In genomic region chr20:45938727-45939438, GRCh38 we compare ENCODE assay signal across 18 cellular contexts. TPM values are rescaled to one million over a fixed set of nuclear protein-coding genes. Genes with fewer than 3 reads are reported as not detected.
DNase-seq lines count a peak whose midpoint lies in the region; ATAC-seq, FAIRE-seq and TF ChIP-seq lines count a peak whose summit lies in the region.
"Had no signal": no experiment of that assay in that cellular context is flagged by ENCODE, and none has a peak within 500 bp of the region (broad histone marks: within the 10 kb centered on the region; RNA-seq: fewer than 3 reads in every experiment).

No MANE protein-coding gene starts in this region.

- peak overlapping the region; percentile 19 for H3K27ac ChIP-seq in RWPE1
- peak overlapping the region; percentile 52 for H3K27ac ChIP-seq in H1 (ENCODE audit: low read depth, low read length)
- no peak overlapping the region for H3K27ac ChIP-seq in Karpas-422 (ENCODE audit: low read length)
- H3K27ac ChIP-seq: brain microvascular endothelial cell, lower lobe of right lung had no signal

- H2AK5ac ChIP-seq in H1 (ENCODE audit: low read depth, low read length), result peak overlapping the region; percentile 86; the same call in 1 of the 2 replicates

- peak overlapping the region; percentile 66 for H4K91ac ChIP-seq in H1 (replicated peaks; ENCODE audit: insufficient read length, low read length)

- H3K27ac Mint-ChIP-seq in activated naive CD4-positive, alpha-beta T cell treated with anti-CD3 and anti-CD28 coated beads, Interleukin-2, amount 50 U/mL, for 72 hours, result peak overlapping the region; percentile 74 to 94
- H3K27ac Mint-ChIP-seq in activated naive CD4-positive, alpha-beta T cell treated with anti-CD3 and anti-CD28 coated beads, Interleukin-2, amount 10 ng/mL, durations not matched to agents 7 days and 5 days, result no peak overlapping the region
- peak overlapping the region; percentile 28 for H3K27ac Mint-ChIP-seq in stimulated activated memory B cell treated with anti-CD40 and anti-IgM and Interleukin-4, amounts not matched to agents 10 μg/mL and 1 μg/mL and 100 μg/mL, for 72 hours

- peaks cover 0 to 25% (median 9%) of the 10 kb centered on the region in 4 experiments; a peak in 6 of 7 replicates for H3K4me1 ChIP-seq in H1 (replicated peaks in 1 of 4; ENCODE audit: control insufficient read depth in 3 of 4, insufficient read depth in 4 of 4, low read length in 3 of 4)
- peaks cover 5% of the 10 kb centered on the region for H3K4me1 ChIP-seq in Karpas-422 (ENCODE audit: low read length)

- no peaks in the 10 kb centered on the region for H3K9me3 Mint-ChIP-seq in activated naive CD4-positive, alpha-beta T cell treated with anti-CD3 and anti-CD28 coated beads, Interleukin-2, amount 50 U/mL, for 72 hours
- no peaks in the 10 kb centered on the region for H3K9me3 Mint-ChIP-seq in activated naive CD4-positive, alpha-beta T cell treated with anti-CD3 and anti-CD28 coated beads, Interleukin-2, amount 10 ng/mL, durations not matched to agents 7 days and 5 days
- no peaks in the 10 kb centered on the region for H3K9me3 Mint-ChIP-seq in stimulated activated memory B cell treated with anti-CD40 and anti-IgM and Interleukin-4, amounts not matched to agents 10 μg/mL and 1 μg/mL and 100 μg/mL, for 72 hours

- no peak overlapping the region for H3K4me3 Mint-ChIP-seq in activated naive CD4-positive, alpha-beta T cell treated with anti-CD3 and anti-CD28 coated beads, Interleukin-2, amount 10 ng/mL, durations not matched to agents 7 days and 5 days
- no peak overlapping the region for H3K4me3 Mint-ChIP-seq in stimulated activated memory B cell treated with anti-CD40 and anti-IgM and Interleukin-4, amounts not matched to agents 10 μg/mL and 1 μg/mL and 100 μg/mL, for 72 hours

- no peak overlapping the region; the same call in 1 of the 2 replicates for H4K8ac ChIP-seq in H1 (ENCODE audit: extremely low read depth, insufficient read depth, low read length)

- peaks cover 5 to 31% of the 10 kb centered on the region in 2 donors for H3K36me3 Mint-ChIP-seq in activated naive CD4-positive, alpha-beta T cell treated with anti-CD3 and anti-CD28 coated beads, Interleukin-2, amount 50 U/mL, for 72 hours
- H3K36me3 Mint-ChIP-seq in activated naive CD4-positive, alpha-beta T cell treated with anti-CD3 and anti-CD28 coated beads, Interleukin-2, amount 10 ng/mL, durations not matched to agents 7 days and 5 days, result peaks cover 46% of the 10 kb centered on the region
- peaks cover 35% of the 10 kb centered on the region for H3K36me3 Mint-ChIP-seq in stimulated activated memory B cell treated with anti-CD40 and anti-IgM and Interleukin-4, amounts not matched to agents 10 μg/mL and 1 μg/mL and 100 μg/mL, for 72 hours

- H3K4me2 ChIP-seq in H1 (ENCODE audit: insufficient read depth in 1 of 2, low read depth in 2 of 2, low read length in 2 of 2) (peak overlapping the region; percentile 40 to 41; a peak in 3 of 4 replicates), Karpas-422 (ENCODE audit: low read depth, low read length, poor library complexity, severe bottlenecking) (no peak overlapping the region)

- TF ChIP-seq CTCF in RWPE1 (conservative IDR thresholded peaks at IDR 0.05; ENCODE audit: low read depth), result no peak
- TF ChIP-seq CTCF in H1 (IDR thresholded peaks at IDR 0.05; ENCODE audit: control extremely low read depth in 1 of 3, insufficient read depth in 1 of 3, low read depth in 1 of 3, low read length in 3 of 3), result no peak

- H3K23me2 ChIP-seq in H1 (ENCODE audit: low read depth, low read length), result peaks cover 1% of the 10 kb centered on the region; the same call in 1 of the 2 replicates

- H3K4me3 ChIP-seq in H1 (ENCODE audit: extremely low read depth in 1 of 4, insufficient read depth in 2 of 4, low read depth in 3 of 4, low read length in 4 of 4) (peak overlapping the region in 1 of 4 experiments; percentile 3; a peak in 1 of 8 replicates), Karpas-422 (ENCODE audit: low read length) (no peak overlapping the region)
- H3K4me3 ChIP-seq: dorsolateral prefrontal cortex, lower lobe of right lung had no signal

- H3K18ac ChIP-seq in H1 (ENCODE audit: extremely low read depth, low read length), result peak overlapping the region; percentile 86; the same call in 1 of the 2 replicates

- H2BK5ac ChIP-seq in H1 (ENCODE audit: low read depth, low read length), result peak overlapping the region; percentile 90; the same call in 1 of the 2 replicates

- no peak for TF ChIP-seq EP300 in H1 (IDR thresholded peaks at IDR 0.05; ENCODE audit: borderline replicate concordance in 1 of 2, low read depth in 2 of 2, low read length in 2 of 2)

- no peak for FAIRE-seq in H1 (lab: Jason Lieb, UNC)

- peaks cover 26% of the 10 kb centered on the region for H3K4me1 Mint-ChIP-seq in activated naive CD4-positive, alpha-beta T cell treated with anti-CD3 and anti-CD28 coated beads, Interleukin-2, amount 10 ng/mL, durations not matched to agents 7 days and 5 days
- peaks cover 24% of the 10 kb centered on the region for H3K4me1 Mint-ChIP-seq in stimulated activated memory B cell treated with anti-CD40 and anti-IgM and Interleukin-4, amounts not matched to agents 10 μg/mL and 1 μg/mL and 100 μg/mL, for 72 hours

- WGBS in H1 (ENCODE audit: extremely low coverage in 1 of 2, insufficient coverage in 1 of 2, insufficient read length in 1 of 2, insufficient replicate concordance in 2 of 2, low coverage in 1 of 2, low lambda C conversion rate in 2 of 2, missing lambda C conversion rate in 1 of 2), 2 experiments, result 79% methylated on average over 13 of the region's 13 CpGs; no CpG with 5 or more reads in 1 of the 2 experiments

- peak overlapping the region; percentile 19; the same call in 1 of the 2 replicates for H2BK15ac ChIP-seq in H1 (ENCODE audit: low read length)

- H3K36me3 ChIP-seq in H1 (ENCODE audit: control insufficient read depth in 2 of 4, insufficient read depth in 4 of 4, low read length in 3 of 4) (peaks cover 12 to 46% (median 39%) of the 10 kb centered on the region in 4 experiments; a peak in 7 of 8 replicates), Karpas-422 (ENCODE audit: insufficient read depth, low read length) (peaks cover 26% of the 10 kb centered on the region; the same call in 1 of the 2 replicates)

- no peaks in the 10 kb centered on the region for H3K9me2 ChIP-seq in Karpas-422 (replicated peaks; ENCODE audit: insufficient read depth, low read length)

- no peak overlapping the region for H3K14ac ChIP-seq in H1 (ENCODE audit: insufficient read length)

- H2BK120ac ChIP-seq in H1 (replicated peaks; ENCODE audit: low read depth, low read length), result no peak overlapping the region

- DNase-seq in activated naive CD4-positive, alpha-beta T cell treated with anti-CD3 and anti-CD28 coated beads, Interleukin-2, amount 50 U/mL, for 72 hours (ENCODE audit: low spot score in 2 of 2), result no peak
- no peak for DNase-seq in activated naive CD4-positive, alpha-beta T cell treated with anti-CD3 and anti-CD28 coated beads, Interleukin-2, amount 10 ng/mL, durations not matched to agents 7 days and 5 days
- no peak for DNase-seq in RWPE1 (ENCODE audit: low spot score)
- peak; percentile 58 to 68 for DNase-seq in H1 (ENCODE audit: low read depth in 1 of 2, low spot score in 2 of 2)
- DNase-seq in medulla oblongata (ENCODE audit: extremely low spot score), result no peak
- DNase-seq in Karpas-422, result no peak
- no peak for DNase-seq in Ammon's horn (ENCODE audit: low spot score)
- DNase-seq: activated gamma-delta T cell treated with Interleukin-2 at 50 U/mL for 16 hours; brain microvascular endothelial cell; dorsolateral prefrontal cortex; lower lobe of right lung; NCI-H1092 treated with DMSO at 0.1 percent for 48 hours; NCI-H2171 treated with DMSO at 0.1 percent for 48 hours; NK-92 treated with Interleukin-12 subunit alpha and Interleukin-12 subunit beta, amount 100 ng/mL, for 24 hours; T1000 had no signal

- H3K9ac ChIP-seq in H1 (replicated peaks in 1 of 4; ENCODE audit: extremely low read depth in 1 of 4, low read depth in 3 of 4, low read length in 3 of 4) (peak overlapping the region in 1 of 4 experiments; percentile 45; a peak in 1 of 7 replicates), Karpas-422 (ENCODE audit: low read length) (no peak overlapping the region)

- peak overlapping the region; percentile 9 for H4K5ac ChIP-seq in H1 (ENCODE audit: insufficient read length, low read depth, low read length)

- CTCF ChIA-PET in activated naive CD4-positive, alpha-beta T cell treated with anti-CD3 and anti-CD28 coated beads, Interleukin-2, amount 10 ng/mL, durations not matched to agents 7 days and 5 days (lab: Charles Lee), result interaction anchor here (1.2 to 2.5 kb wide), 5 partner anchors 8 to 140 kb away, joined by 3 to 9 read pairs (median 4); no protein-coding TSS in a partner anchor
- CTCF ChIA-PET in RWPE1 (lab: Yijun Ruan, JAX) (interaction anchor here (0.6 kb wide), 2 partner anchors 16 to 103 kb away, joined by 3 read pairs; no protein-coding TSS in a partner anchor), H1 (lab: Charles Lee; ENCODE audit: partially characterized antibody) (interaction anchor here (0.5 to 3.6 kb wide), 7 partner anchors 10 to 578 kb away, joined by 3 to 17 read pairs (median 11); partner anchors contain the start of genes CTSA and NEURL2)

- no peak for ATAC-seq in activated naive CD4-positive, alpha-beta T cell treated with anti-CD3 and anti-CD28 coated beads, Interleukin-2, amount 50 U/mL, for 72 hours
- ATAC-seq in stimulated activated memory B cell treated with anti-CD40 and anti-IgM and Interleukin-4, amounts not matched to agents 10 μg/mL and 1 μg/mL and 100 μg/mL, for 72 hours, result no peak
- ATAC-seq: lower lobe of right lung, right cardiac atrium, Right ventricle myocardium inferior had no signal

- no peak for TF ChIP-seq RAD21 in H1 (IDR thresholded peaks at IDR 0.05 in 1 of 2, conservative IDR thresholded peaks at IDR 0.05 in 1 of 2; ENCODE audit: low read depth in 2 of 2, low read length in 2 of 2)

- H2BK12ac ChIP-seq in H1 (ENCODE audit: low read depth, low read length), result peak overlapping the region; percentile 72; the same call in 1 of the 2 replicates

- TF ChIP-seq POLR2A in H1 (IDR thresholded peaks at IDR 0.05; ENCODE audit: control extremely low read depth in 1 of 2, low read depth in 2 of 2, low read length in 2 of 2), result no peak

- H4K20me1 ChIP-seq in H1 (replicated peaks in 1 of 2; ENCODE audit: control insufficient read depth in 1 of 2, insufficient read depth in 2 of 2, low read length in 2 of 2) (peaks cover 2 to 4% of the 10 kb centered on the region in 2 experiments), Karpas-422 (ENCODE audit: insufficient read depth, low read depth, low read length) (no peaks in the 10 kb centered on the region)

- H3K23ac ChIP-seq in H1 (ENCODE audit: insufficient read length), result no peak overlapping the region

- POLR2A ChIA-PET in RWPE1 (lab: Yijun Ruan, JAX; ENCODE audit: low non-redundant PET) (no interaction called here), H1 (lab: Charles Lee; ENCODE audit: partially characterized antibody) (interaction anchor here (0.8 to 18.4 kb wide), 21 partner anchors 10 to 120 kb away, joined by 3 to 283 read pairs (median 3); partner anchors contain the start of genes CTSA, NEURL2, PLTP and SNX21)

- no peaks in the 10 kb centered on the region for H3K9me3 ChIP-seq in H1 (ENCODE audit: insufficient read depth in 2 of 2, low read depth in 1 of 2, low read length in 1 of 2)
- no peaks in the 10 kb centered on the region for H3K9me3 ChIP-seq in Karpas-422 (ENCODE audit: low read length)
- H3K9me3 ChIP-seq: lower lobe of right lung had no signal

- H3K79me2 ChIP-seq in H1 (ENCODE audit: control insufficient read depth in 1 of 2, insufficient read depth in 2 of 2, low read length in 2 of 2) (peaks cover 0 to 19% of the 10 kb centered on the region in 2 experiments; a peak in 2 of 4 replicates), Karpas-422 (ENCODE audit: low read length) (peaks cover 31% of the 10 kb centered on the region)

- H3K79me1 ChIP-seq in H1 (ENCODE audit: low read depth, low read length), result no peaks in the 10 kb centered on the region; the same call in 1 of the 2 replicates

- H2AFZ ChIP-seq in H1 (ENCODE audit: low read length), result no peak overlapping the region
- no peak overlapping the region for H2AFZ ChIP-seq in Karpas-422 (ENCODE audit: low read length)

- no peak overlapping the region for H3K56ac ChIP-seq in H1 (replicated peaks; ENCODE audit: insufficient read length, low read depth, low read length)

- H3K4ac ChIP-seq in H1 (replicated peaks; ENCODE audit: insufficient read length, low read depth, low read length), result no peak overlapping the region

- no peaks in the 10 kb centered on the region; a peak in 1 of 7 replicates for H3K27me3 ChIP-seq in H1 (replicated peaks in 1 of 4; ENCODE audit: control insufficient read depth in 3 of 4, extremely low read depth in 1 of 4, insufficient read depth in 3 of 4, low read length in 3 of 4)
- H3K27me3 ChIP-seq in Karpas-422 (ENCODE audit: low read length), result no peaks in the 10 kb centered on the region
- H3K27me3 ChIP-seq: brain microvascular endothelial cell, dorsolateral prefrontal cortex had no signal

- H2BK20ac ChIP-seq in H1 (ENCODE audit: low read length), result no peak overlapping the region

- no peaks in the 10 kb centered on the region for H3K27me3 Mint-ChIP-seq in activated naive CD4-positive, alpha-beta T cell treated with anti-CD3 and anti-CD28 coated beads, Interleukin-2, amount 10 ng/mL, durations not matched to agents 7 days and 5 days
- no peaks in the 10 kb centered on the region for H3K27me3 Mint-ChIP-seq in stimulated activated memory B cell treated with anti-CD40 and anti-IgM and Interleukin-4, amounts not matched to agents 10 μg/mL and 1 μg/mL and 100 μg/mL, for 72 hours

RNA-seq across cellular contexts. Expression of gene PCIF1, which starts 4.4 kb away (rescaled TPM):
- total RNA-seq in activated naive CD4-positive, alpha-beta T cell treated with anti-CD3 and anti-CD28 coated beads, Interleukin-2, amount 50 U/mL, for 72 hours, result 10 to 100 TPM; 31.8 to 51.0 TPM
- total RNA-seq in H1 (2021; fragmentation: NEBNext Ultra II Directional; extraction: Animal tissue kit (Norgen Biotek cat#: 25700)), result 27.2 and 30.3 TPM in 2 replicates
- polyA plus RNA-seq in H1 (2011; rRNA removed), result 30.6 and 54.7 TPM in 2 replicates
- polyA plus RNA-seq in H1 (2011; cell fraction: cytosol; rRNA removed), result 23.8 TPM
- 58.2 TPM for polyA plus RNA-seq in H1 (2011; cell fraction: nucleus; rRNA removed)
- 19.8 to 36.6 TPM (median 32.6 TPM) in 4 replicates for polyA plus RNA-seq in H1 (2012, experiment 1 of 2)
- 37.9 TPM for polyA plus RNA-seq in H1 (2012, experiment 2 of 2)
- polyA plus RNA-seq in H1 (2013, experiment 1 of 2), result 23.6 TPM
- 20.7 TPM for polyA plus RNA-seq in H1 (2013, experiment 2 of 2)
- 20.9 and 29.6 TPM in 2 replicates for polyA minus RNA-seq in H1 (2011; rRNA and poly(A)+ RNA removed)
- 20.2 TPM for polyA minus RNA-seq in H1 (2011; cell fraction: cytosol; rRNA and poly(A)+ RNA removed)
- polyA minus RNA-seq in H1 (2011; cell fraction: nucleus; rRNA and poly(A)+ RNA removed), result 42.0 TPM
- total RNA-seq in Karpas-422 (2014; rRNA removed; shearing (Covaris generic); ENCODE audit: low replicate concordance), result 10.0 and 12.0 TPM in 2 replicates

RNA-seq across cellular contexts. Expression of gene PLTP, which starts 26.9 kb away (rescaled TPM):
- total RNA-seq in activated naive CD4-positive, alpha-beta T cell treated with anti-CD3 and anti-CD28 coated beads, Interleukin-2, amount 50 U/mL, for 72 hours, result 10 to 100 TPM; 11.0 to 12.9 TPM
- total RNA-seq in H1 (2021; fragmentation: NEBNext Ultra II Directional; extraction: Animal tissue kit (Norgen Biotek cat#: 25700)), result 120 TPM in 2 replicates
- 194 and 268 TPM in 2 replicates for polyA plus RNA-seq in H1 (2011; rRNA removed)
- polyA plus RNA-seq in H1 (2011; cell fraction: cytosol; rRNA removed), result 129 TPM
- 198 TPM for polyA plus RNA-seq in H1 (2011; cell fraction: nucleus; rRNA removed)
- 117 to 175 TPM (median 169 TPM) in 4 replicates for polyA plus RNA-seq in H1 (2012, experiment 1 of 2)
- polyA plus RNA-seq in H1 (2012, experiment 2 of 2), result 196 TPM
- polyA plus RNA-seq in H1 (2013, experiment 1 of 2), result 240 TPM
- polyA plus RNA-seq in H1 (2013, experiment 2 of 2), result 233 TPM
- polyA minus RNA-seq in H1 (2011; rRNA and poly(A)+ RNA removed), result 77.0 and 101 TPM in 2 replicates
- 101 TPM for polyA minus RNA-seq in H1 (2011; cell fraction: cytosol; rRNA and poly(A)+ RNA removed)
- polyA minus RNA-seq in H1 (2011; cell fraction: nucleus; rRNA and poly(A)+ RNA removed), result 53.7 TPM
- 19.8 and 29.0 TPM in 2 replicates for total RNA-seq in Karpas-422 (2014; rRNA removed; shearing (Covaris generic); ENCODE audit: low replicate concordance)

RNA-seq across cellular contexts. Expression of gene ZNF335, which starts 33.1 kb away (rescaled TPM):
- total RNA-seq in activated naive CD4-positive, alpha-beta T cell treated with anti-CD3 and anti-CD28 coated beads, Interleukin-2, amount 50 U/mL, for 72 hours, result 10 to 100 TPM; 31.0 to 62.6 TPM
- 14.6 and 15.9 TPM in 2 replicates for total RNA-seq in H1 (2021; fragmentation: NEBNext Ultra II Directional; extraction: Animal tissue kit (Norgen Biotek cat#: 25700))
- polyA plus RNA-seq in H1 (2011; rRNA removed), result 12.4 and 17.1 TPM in 2 replicates
- polyA plus RNA-seq in H1 (2011; cell fraction: cytosol; rRNA removed), result 9.0 TPM
- polyA plus RNA-seq in H1 (2011; cell fraction: nucleus; rRNA removed), result 36.3 TPM
- 7.6 to 12.8 TPM (median 11.8 TPM) in 4 replicates for polyA plus RNA-seq in H1 (2012, experiment 1 of 2)
- 8.5 TPM for polyA plus RNA-seq in H1 (2012, experiment 2 of 2)
- polyA plus RNA-seq in H1 (2013, experiment 1 of 2), result 10.1 TPM
- 8.8 TPM for polyA plus RNA-seq in H1 (2013, experiment 2 of 2)
- 11.4 and 15.8 TPM in 2 replicates for polyA minus RNA-seq in H1 (2011; rRNA and poly(A)+ RNA removed)
- 11.1 TPM for polyA minus RNA-seq in H1 (2011; cell fraction: cytosol; rRNA and poly(A)+ RNA removed)
- polyA minus RNA-seq in H1 (2011; cell fraction: nucleus; rRNA and poly(A)+ RNA removed), result 31.5 TPM
- total RNA-seq in Karpas-422 (2014; rRNA removed; shearing (Covaris generic); ENCODE audit: low replicate concordance), result 13.2 and 20.3 TPM in 2 replicates

RNA-seq across cellular contexts. Expression of gene CTSA, which starts 47.7 kb away (rescaled TPM):
- 10 to 100 TPM; 55.6 to 98.5 TPM for total RNA-seq in activated naive CD4-positive, alpha-beta T cell treated with anti-CD3 and anti-CD28 coated beads, Interleukin-2, amount 50 U/mL, for 72 hours
- total RNA-seq in H1 (2021; fragmentation: NEBNext Ultra II Directional; extraction: Animal tissue kit (Norgen Biotek cat#: 25700)), result 49.7 and 52.5 TPM in 2 replicates
- polyA plus RNA-seq in H1 (2011; rRNA removed), result 74.0 and 81.4 TPM in 2 replicates
- polyA plus RNA-seq in H1 (2011; cell fraction: cytosol; rRNA removed), result 60.7 TPM
- 171 TPM for polyA plus RNA-seq in H1 (2011; cell fraction: nucleus; rRNA removed)
- polyA plus RNA-seq in H1 (2012, experiment 1 of 2), result 44.5 to 61.8 TPM (median 58.5 TPM) in 4 replicates
- 64.3 TPM for polyA plus RNA-seq in H1 (2012, experiment 2 of 2)
- polyA plus RNA-seq in H1 (2013, experiment 1 of 2), result 66.7 TPM
- 68.1 TPM for polyA plus RNA-seq in H1 (2013, experiment 2 of 2)
- 97.7 and 111 TPM in 2 replicates for polyA minus RNA-seq in H1 (2011; rRNA and poly(A)+ RNA removed)
- polyA minus RNA-seq in H1 (2011; cell fraction: cytosol; rRNA and poly(A)+ RNA removed), result 39.0 TPM
- polyA minus RNA-seq in H1 (2011; cell fraction: nucleus; rRNA and poly(A)+ RNA removed), result 131 TPM
- 39.5 and 52.9 TPM in 2 replicates for total RNA-seq in Karpas-422 (2014; rRNA removed; shearing (Covaris generic); ENCODE audit: low replicate concordance)

RNA-seq across cellular contexts. Expression of gene NEURL2, which starts 47.9 kb away (rescaled TPM):
- 1 to 10 TPM; 1.5 to 3.4 TPM for total RNA-seq in activated naive CD4-positive, alpha-beta T cell treated with anti-CD3 and anti-CD28 coated beads, Interleukin-2, amount 50 U/mL, for 72 hours
- 5.2 and 6.9 TPM in 2 replicates for total RNA-seq in H1 (2021; fragmentation: NEBNext Ultra II Directional; extraction: Animal tissue kit (Norgen Biotek cat#: 25700))
- polyA plus RNA-seq in H1 (2011; rRNA removed), result 6.9 and 10.3 TPM in 2 replicates
- 9.4 TPM for polyA plus RNA-seq in H1 (2011; cell fraction: cytosol; rRNA removed)
- 15.0 TPM for polyA plus RNA-seq in H1 (2011; cell fraction: nucleus; rRNA removed)
- polyA plus RNA-seq in H1 (2012, experiment 1 of 2), result 3.4 to 5.8 TPM (median 5.5 TPM) in 4 replicates
- 4.2 TPM for polyA plus RNA-seq in H1 (2012, experiment 2 of 2)
- polyA plus RNA-seq in H1 (2013, experiment 1 of 2), result 4.8 TPM
- polyA plus RNA-seq in H1 (2013, experiment 2 of 2), result 3.2 TPM
- 3.6 and 3.7 TPM in 2 replicates for polyA minus RNA-seq in H1 (2011; rRNA and poly(A)+ RNA removed)
- polyA minus RNA-seq in H1 (2011; cell fraction: cytosol; rRNA and poly(A)+ RNA removed), result 6.1 TPM
- polyA minus RNA-seq in H1 (2011; cell fraction: nucleus; rRNA and poly(A)+ RNA removed), result 10.5 TPM
- 3.1 and 4.3 TPM in 2 replicates for total RNA-seq in Karpas-422 (2014; rRNA removed; shearing (Covaris generic); ENCODE audit: low replicate concordance)

Comparison
In these comparisons a context has a peak if more than half of its experiments do, and no peak if none do; other contexts are left out.
1. DNase-seq: peak in H1 (2 of 2); none in activated naive CD4-positive, alpha-beta T cell treated with anti-CD3 and anti-CD28 coated beads, Interleukin-2, amount 50 U/mL, for 72 hours (0 of 2), activated naive CD4-positive, alpha-beta T cell treated with anti-CD3 and anti-CD28 coated beads, Interleukin-2, amount 10 ng/mL, durations not matched to agents 7 days and 5 days (single experiment), RWPE1 (single experiment), medulla oblongata (single experiment), Karpas-422 (single experiment) and Ammon's horn (single experiment).